8 cellular contexts compared by ENCODE assay signal in genomic region chr9:115373000-115373709, GRCh38.
DNase-seq lines count a peak whose midpoint lies in the region; ATAC-seq and TF ChIP-seq lines count a peak whose summit lies in the region.

No MANE protein-coding gene starts in this region.

- H3K36me3 ChIP-seq in heart left ventricle: no peaks in the 10 kb centered on the region

- TF ChIP-seq CTCF in heart left ventricle (IDR thresholded peaks at IDR 0.05): no peak

- no peak overlapping the region for H3K4me3 ChIP-seq in heart left ventricle

- DNase-seq in AG20443 (ENCODE audit: low spot score): peak; percentile 88
- DNase-seq in HS-27A (ENCODE audit: low read depth): peak; percentile 91
- DNase-seq in fibroblast of gingiva (ENCODE audit: low read depth): peak; percentile 78
- DNase-seq in NCI-H2227 treated with DMSO at 0.1 percent for 48 hours (lab: John Stamatoyannopoulos, UW): no peak
- no peak for DNase-seq in heart left ventricle
- no peak for DNase-seq in MV-4-11 (lab: John Stamatoyannopoulos, UW)
- DNase-seq in NOMO-1 treated with dmso at 0.1 percent for 144 hours (lab: John Stamatoyannopoulos, UW; ENCODE audit: unreplicated experiment): no peak

- whole genome bisulfite sequencing in heart left ventricle, 4 donors: 80 to 84% (median 84%) methylated on average over 6 of the region's 6 CpGs

- H3K4me1 ChIP-seq in heart left ventricle: peaks cover 0 to 8% (median 0%) of the 10 kb centered on the region in 12 donors

- intact Hi-C loops in heart left ventricle (cut with DNase I): no loop called here

- H3K27ac ChIP-seq in heart left ventricle: no peak overlapping the region

- no peaks in the 10 kb centered on the region for H3K27me3 ChIP-seq in heart left ventricle

- peaks cover 0 to 6% (median 0%) of the 10 kb centered on the region in 12 donors for H3K9me3 ChIP-seq in heart left ventricle

- TF ChIP-seq POLR2A in heart left ventricle (IDR thresholded peaks at IDR 0.05): no peak

- ATAC-seq in GM19463 (IDR thresholded peaks at IDR 0.05; ENCODE audit: unreplicated experiment) (peak; percentile 96), heart left ventricle (no peak)

Comparison
In these comparisons a context has a peak if more than half of its experiments do, and no peak if none do; other contexts are left out.
1. DNase-seq: peak in AG20443 (single experiment), HS-27A (single experiment) and fibroblast of gingiva (single experiment); none in NCI-H2227 treated with DMSO at 0.1 percent for 48 hours (single experiment), heart left ventricle (0 of 5), MV-4-11 (single experiment) and NOMO-1 treated with dmso at 0.1 percent for 144 hours (single experiment).